Comparison of ENCODE assay signal across 15 cellular contexts in the genomic region with DNA sequence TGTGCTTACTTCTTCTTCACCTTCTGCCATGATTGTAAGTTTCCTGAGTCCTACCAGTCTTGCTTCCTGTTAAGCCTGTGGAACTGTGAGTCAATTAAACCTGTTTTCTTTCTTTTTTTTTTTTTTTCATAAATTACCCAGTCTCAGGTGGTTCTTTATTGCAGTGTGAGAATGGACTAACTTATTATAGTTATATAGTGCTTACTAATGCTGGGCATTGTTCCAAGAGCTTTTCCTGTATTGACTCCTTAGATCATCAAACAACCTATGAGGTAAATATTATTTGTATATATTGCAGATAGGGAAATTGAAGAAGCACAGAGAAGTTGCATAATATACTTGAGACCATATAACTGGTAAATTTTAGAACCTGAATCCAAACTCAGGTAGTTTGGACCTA.
"Had no signal": no experiment of that assay in that cellular context is flagged by ENCODE, and none has a peak within 500 bp of the region (broad histone marks: within the 10 kb centered on the region; RNA-seq: fewer than 3 reads in every experiment).

No MANE protein-coding gene starts in this region.

- H3K4me3 ChIP-seq: neural progenitor cell, ovary, smooth muscle cell had no signal

- ATAC-seq: foreskin keratinocyte; natural killer cell treated with Interleukin-12 subunit alpha and Interleukin-12 subunit beta and Interleukin-15 and Interleukin-18, amount 100 ng/mL, for 72 hours; right cardiac atrium had no signal

- DNase-seq: cortex of kidney; effector memory CD4-positive, alpha-beta T cell; erythroblast; head of caudate nucleus; hippocampal formation; nucleus accumbens; ovary; right cardiac atrium; stimulated activated CD4-positive, alpha-beta T cell treated with anti-CD3 and anti-CD28 coated beads, Interleukin-2, amount 100 ng/mL, for 48 hours; stimulated activated naive CD4-positive, alpha-beta T cell treated with Interleukin-2 at 50 U/mL for 16 hours; trophoblast cell had no signal
